Comparison of ENCODE assay signal across 22 cellular contexts in the genomic region with DNA sequence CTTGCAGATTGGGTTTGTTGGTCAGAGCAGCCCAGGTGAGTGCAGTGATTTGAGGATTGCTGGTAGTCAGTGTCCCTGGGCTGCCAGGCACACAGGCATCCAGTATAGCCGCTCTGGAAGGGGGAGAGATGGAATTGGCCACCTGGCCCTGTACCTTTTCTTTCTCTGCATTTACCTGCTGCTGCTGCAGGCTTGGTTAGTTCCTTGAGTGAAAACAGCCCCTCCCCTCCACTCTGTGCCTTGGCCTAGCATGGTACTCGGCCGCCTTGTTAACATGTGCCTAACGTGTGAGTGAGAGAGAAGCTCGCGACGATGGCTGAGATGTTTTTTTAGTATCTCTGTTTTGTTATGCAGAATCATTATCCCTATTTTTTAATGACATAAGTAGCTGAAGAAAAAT.
"Had no signal": no experiment of that assay in that cellular context is flagged by ENCODE, and none has a peak within 500 bp of the region (broad histone marks: within the 10 kb centered on the region; RNA-seq: fewer than 3 reads in every experiment).

No MANE protein-coding gene starts in this region.

- DNase-seq: activated CD4-positive, alpha-beta T cell treated with anti-CD3 and anti-CD28 coated beads for 48 hours; activated CD4-positive, CD25-positive, alpha-beta regulatory T cell; activated CD8-positive, alpha-beta T cell treated with anti-CD3 and anti-CD28 coated beads, Interleukin-2, amount 10 ng/mL, durations not matched to agents 7 days and 5 days; amniotic stem cell; dorsolateral prefrontal cortex; endodermal cell; foreskin fibroblast; hippocampal formation; left cardiac atrium; lower lobe of right lung; posterior cingulate gyrus; retina; SK-N-SH; stimulated activated CD4-positive, alpha-beta T cell treated with anti-CD3 and anti-CD28 coated beads, Interleukin-12 subunit alpha, Interleukin-12 subunit beta, amount 100 ng/mL, for 4 hours; stimulated activated CD4-positive, alpha-beta T cell treated with anti-CD3 and anti-CD28 coated beads, Interleukin-1b, Interleukin-23, amount 100 ng/mL, for 48 hours; stomach; T-helper 9 cell; testis had no signal

- H3K4me3 Mint-ChIP-seq: activated CD8-positive, alpha-beta T cell treated with anti-CD3 and anti-CD28 coated beads, Interleukin-2, amount 10 ng/mL, durations not matched to agents 7 days and 5 days; activated naive CD8-positive, alpha-beta T cell; endodermal cell; nephron had no signal

- H3K27ac ChIP-seq: cardiac muscle cell, dorsolateral prefrontal cortex, epithelial cell of prostate, lower lobe of right lung, stomach, testis had no signal

- H3K4me1 ChIP-seq: stomach, testis had no signal

- H3K4me3 ChIP-seq: cardiac muscle cell, dorsolateral prefrontal cortex, lower lobe of right lung, stomach, testis had no signal

- H3K27me3 Mint-ChIP-seq: activated naive CD8-positive, alpha-beta T cell had no signal

- H3K9me3 Mint-ChIP-seq: endodermal cell, nephron had no signal

- H3K9me3 ChIP-seq: lower lobe of right lung, SK-N-SH, stomach, testis had no signal

- H3K27ac Mint-ChIP-seq: activated CD8-positive, alpha-beta T cell treated with anti-CD3 and anti-CD28 coated beads, Interleukin-2, amount 10 ng/mL, durations not matched to agents 7 days and 5 days; activated naive CD8-positive, alpha-beta T cell; endodermal cell; nephron had no signal

- ATAC-seq: activated CD8-positive, alpha-beta T cell treated with anti-CD3 and anti-CD28 coated beads, Interleukin-2, amount 10 ng/mL, durations not matched to agents 7 days and 5 days; left cardiac atrium; lower lobe of right lung had no signal

- H3K27me3 ChIP-seq: cardiac muscle cell, dorsolateral prefrontal cortex, stomach, testis had no signal
